Comparison of ENCODE assay signal across 9 cellular contexts in the genomic region with DNA sequence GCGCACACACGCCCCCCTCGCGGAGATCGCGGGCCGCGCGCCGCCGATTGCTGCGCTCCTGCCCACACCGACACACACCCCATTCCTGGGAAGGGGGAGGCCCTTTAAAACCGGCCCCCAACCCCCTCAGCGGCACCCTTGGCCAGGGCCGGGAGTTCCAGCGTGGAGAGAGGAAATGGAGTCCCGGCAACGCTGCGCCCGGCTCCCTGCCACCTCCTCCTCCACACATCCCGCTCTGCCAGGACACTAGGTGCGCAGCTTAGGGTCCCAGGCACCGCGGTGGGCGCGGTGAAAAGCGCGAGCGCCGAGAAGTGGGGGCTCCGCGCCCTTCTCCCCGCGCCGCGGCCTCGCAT. TPM values are rescaled to one million over a fixed set of nuclear protein-coding genes. Genes with fewer than 3 reads are reported as not detected.
A peak's percentile ranks its signal among the peaks of the same experiment; 100 is the strongest.
DNase-seq lines count a peak whose midpoint lies in the region; ATAC-seq, FAIRE-seq and TF ChIP-seq lines count a peak whose summit lies in the region.
"Had no signal": no experiment of that assay in that cellular context is flagged by ENCODE, and none has a peak within 500 bp of the region (broad histone marks: within the 10 kb centered on the region; RNA-seq: fewer than 3 reads in every experiment).

No MANE protein-coding gene starts in this region.

- FAIRE-seq in pancreas (lab: Jason Lieb, UNC), result no peak

- H4K20me1 ChIP-seq in fibroblast of lung (ENCODE audit: control insufficient read depth, extremely low read depth, insufficient read depth, low read length), result no peaks in the 10 kb centered on the region

- H3K79me2 ChIP-seq in fibroblast of lung (ENCODE audit: control insufficient read depth, insufficient read depth, low read length), result peaks cover 45% of the 10 kb centered on the region

- H3K9me3 ChIP-seq in SJSA1 (replicated peaks) (0 out of 2 replicates have a peak, but pooled peaks cover 5% of the 10 kb centered on the region), fibroblast of lung (ENCODE audit: control insufficient read depth, insufficient read depth, low read depth, low read length) (no peaks in the 10 kb centered on the region), pancreas (no peaks in the 10 kb centered on the region)

- peak; percentile 14 for ATAC-seq in HG02571 (IDR thresholded peaks at IDR 0.05; ENCODE audit: unreplicated experiment)
- ATAC-seq in pancreas, result peak; percentile 2 to 9 (median 5)

- H2AFZ ChIP-seq in fibroblast of lung (ENCODE audit: low read length), result peak overlapping the region; percentile 55

- H3K36me3 ChIP-seq in SJSA1 (peaks cover 42% of the 10 kb centered on the region), fibroblast of lung (ENCODE audit: control insufficient read depth, insufficient read depth, low read length) (no peaks in the 10 kb centered on the region), pancreas (no peaks in the 10 kb centered on the region)

- intact Hi-C loops in pancreas (cut with DNase I), result loop anchor here in 1 of 3 donors (10.0 kb wide), 1 partner anchor 53 kb away; no protein-coding TSS in a partner anchor

- peak overlapping the region; percentile 66 for H3K4me2 ChIP-seq in fibroblast of lung (ENCODE audit: extremely low read depth, insufficient read depth, low read length)

- no peaks in the 10 kb centered on the region for H3K27me3 ChIP-seq in SJSA1 (replicated peaks)
- no peaks in the 10 kb centered on the region for H3K27me3 ChIP-seq in fibroblast of lung (ENCODE audit: control insufficient read depth, insufficient read depth, low read length)
- H3K27me3 ChIP-seq in pancreas, result no peaks in the 10 kb centered on the region

- H3K9ac ChIP-seq in fibroblast of lung (ENCODE audit: insufficient read depth, low read length), result peak overlapping the region; percentile 88

- H3K4me3 ChIP-seq in SJSA1, result peak overlapping the region; percentile 94
- peak overlapping the region; percentile 78 to 100 (median 93) for H3K4me3 ChIP-seq in fibroblast of lung (replicated peaks in 1 of 4; ENCODE audit: control extremely low read depth in 1 of 4, insufficient read depth in 1 of 4, low read depth in 3 of 4, low read length in 4 of 4)
- H3K4me3 ChIP-seq in pancreas, result peak overlapping the region; percentile 83 to 100 (median 92)

- DNase-seq in NCI-H2171 treated with DMSO at 0.1 percent for 48 hours (lab: John Stamatoyannopoulos, UW), result peak; percentile 37
- DNase-seq in NCI-H2171 (lab: John Stamatoyannopoulos, UW), result no peak
- DNase-seq in SJSA1 (ENCODE audit: low read depth in 1 of 2, low spot score in 2 of 2), result peak; percentile 69 to 89
- no peak for DNase-seq in fibroblast of lung (ENCODE audit: low read depth in 2 of 2)
- peak in 3 of 6 donors; percentile 75 to 88 (median 79) for DNase-seq in pancreas
- DNase-seq in NCI-H1694 (lab: John Stamatoyannopoulos, UW), result no peak
- DNase-seq in HT-29 (ENCODE audit: low spot score), result no peak

- TF ChIP-seq CTCF in fibroblast of lung (conservative IDR thresholded peaks at IDR 0.05 in 1 of 2, IDR thresholded peaks at IDR 0.05 in 1 of 2; ENCODE audit: low read depth in 1 of 2, low read length in 2 of 2) (no peak), pancreas (IDR thresholded peaks at IDR 0.05) (no peak)

- 0% methylated on average over 34 to 38 of the region's 38 CpGs for WGBS in pancreas, 2 donors

- H3K27ac ChIP-seq in SJSA1 (peak overlapping the region; percentile 91), fibroblast of lung (ENCODE audit: insufficient read depth, low read length) (peak overlapping the region; percentile 96), pancreas (peak overlapping the region; percentile 92 to 99 (median 96))

- H3K4me1 ChIP-seq in SJSA1 (replicated peaks) (peaks cover 54% of the 10 kb centered on the region), fibroblast of lung (ENCODE audit: control insufficient read depth, extremely low read depth, insufficient read depth, low read length) (peaks cover 24% of the 10 kb centered on the region), pancreas (peaks cover 14 to 26% (median 18%) of the 10 kb centered on the region in 3 donors)

RNA-seq across cellular contexts. Expression of a gene that starts 0.4 kb away (rescaled TPM):
- total RNA-seq in SJSA1 (2014; rRNA removed; shearing (Covaris generic)), result 55.2 and 76.1 TPM in 2 replicates
- total RNA-seq in fibroblast of lung (31.3 and 34.2 TPM in 2 replicates), pancreas (10 to 100 TPM; 43.2 to 56.2 (median 46.9) TPM)
- polyA plus RNA-seq in fibroblast of lung (16.9 and 20.9 TPM in 2 replicates), pancreas (10 to 100 TPM; 24.2 to 28.9 TPM)
- polyA plus RNA-seq in fibroblast of lung (2012), result 24.2 and 28.9 TPM in 2 replicates
- 33.7 and 42.3 TPM in 2 replicates for polyA minus RNA-seq in fibroblast of lung (ENCODE audit: low replicate concordance)
- 98.2 and 109 TPM in 2 replicates for total RNA-seq in HT-29 (2014; rRNA removed; shearing (Covaris generic))

RNA-seq across cellular contexts. Expression of a gene that starts 49.7 kb away (rescaled TPM):
- 0.21 TPM in 1 of 2 replicates, not detected in the other for total RNA-seq in SJSA1 (2014; rRNA removed; shearing (Covaris generic))
- total RNA-seq in fibroblast of lung (0.26 TPM in 1 of 2 replicates, not detected in the other), pancreas (under 1 TPM in 4 of 6 donors, not detected in 2; 0.19 to 0.67 (median 0.21) TPM)
- polyA plus RNA-seq in fibroblast of lung (not detected in 2 replicates), pancreas (not detected)
- not detected in 2 replicates for polyA plus RNA-seq in fibroblast of lung (2012)
- polyA minus RNA-seq in fibroblast of lung (ENCODE audit: low replicate concordance), result not detected in 2 replicates
- total RNA-seq in HT-29 (2014; rRNA removed; shearing (Covaris generic)), result 0.13 TPM in 1 of 2 replicates, not detected in the other
- total RNA-seq: Daoy had no signal

Comparison
In these comparisons a context has a peak if more than half of its experiments do, and no peak if none do; other contexts are left out.
1. DNase-seq: peak in NCI-H2171 treated with DMSO at 0.1 percent for 48 hours (single experiment) and SJSA1 (2 of 2); none in NCI-H2171 (single experiment), fibroblast of lung (0 of 2), NCI-H1694 (single experiment) and HT-29 (single experiment).
2. Peak in every context shown above with its lines, with median percentiles within 50 percentile points of each other: H3K27ac ChIP-seq and H3K4me3 ChIP-seq.